ENCODE assay signal across 29 cellular contexts in the genomic region with DNA sequence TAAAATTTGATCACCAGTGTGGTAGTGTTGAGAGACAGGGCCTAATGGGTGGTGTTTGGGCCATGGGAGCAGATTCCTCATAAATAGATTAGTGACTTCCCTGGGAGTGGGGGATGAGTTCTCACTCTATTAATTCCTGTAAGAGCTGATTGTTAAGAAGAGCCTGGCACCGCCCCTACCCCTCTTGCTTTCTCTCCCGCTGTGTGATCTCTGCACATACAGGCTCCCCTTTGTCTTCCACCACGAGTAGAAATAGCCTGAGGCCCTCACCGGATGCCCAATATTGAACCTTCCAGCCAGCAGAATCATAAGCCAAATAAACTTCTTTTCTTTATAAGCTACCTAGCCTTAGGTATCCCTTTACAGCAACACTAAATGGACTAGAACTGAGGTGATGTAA. TPM values are rescaled to one million over a fixed set of nuclear protein-coding genes. Genes with fewer than 3 reads are reported as not detected.
DNase-seq lines count a peak whose midpoint lies in the region; ATAC-seq and TF ChIP-seq lines count a peak whose summit lies in the region.
"Had no signal": no experiment of that assay in that cellular context is flagged by ENCODE, and none has a peak within 500 bp of the region (broad histone marks: within the 10 kb centered on the region; RNA-seq: fewer than 3 reads in every experiment).

No MANE protein-coding gene starts in this region.

- H3K18ac ChIP-seq in mesendoderm (ENCODE audit: low read length) = no peak overlapping the region

- H3K27me3 ChIP-seq in NT2/D1 (ENCODE audit: insufficient read depth, insufficient read length) (no peaks in the 10 kb centered on the region), mesendoderm (ENCODE audit: insufficient read depth, low read length, poor library complexity) (no peaks in the 10 kb centered on the region), tibial artery (no peaks in the 10 kb centered on the region)
- H3K27me3 ChIP-seq: body of pancreas, esophagus muscularis mucosa, gastroesophageal sphincter, suprapubic skin had no signal

- H3K27ac ChIP-seq in mesendoderm (ENCODE audit: low read depth, low read length) = no peak overlapping the region
- H3K27ac ChIP-seq in tibial artery = no peak overlapping the region
- H3K27ac ChIP-seq: body of pancreas, C4-2B, esophagus muscularis mucosa, gastroesophageal sphincter, lower lobe of right lung, suprapubic skin had no signal

- no CpG with 5 or more reads among the region's 4 CpGs for WGBS in mesendoderm (ENCODE audit: extremely low coverage, insufficient coverage, low lambda C conversion rate)

- intact Hi-C loops in tibial artery (cut with DNase I; ENCODE audit: low total_unique reads) = no loop called here
- intact Hi-C loops in left colon (cut with DNase I, micrococcal nuclease) = no loop called here

- H3K23ac ChIP-seq in mesendoderm (ENCODE audit: low read length) = no peak overlapping the region

- H3K4me3 ChIP-seq in NT2/D1 (ENCODE audit: insufficient read length, low read depth) = no peak overlapping the region
- H3K4me3 ChIP-seq in mesendoderm (ENCODE audit: low read length) = no peak overlapping the region
- H3K4me3 ChIP-seq in foreskin fibroblast (ENCODE audit: low read depth in 1 of 2, low read length in 2 of 2) = no peak overlapping the region
- no peak overlapping the region for H3K4me3 ChIP-seq in tibial artery
- H3K4me3 ChIP-seq: body of pancreas, esophagus muscularis mucosa, gastroesophageal sphincter, K562, lower lobe of right lung, suprapubic skin had no signal

- no peaks in the 10 kb centered on the region for H3K79me2 ChIP-seq in mesendoderm (ENCODE audit: control insufficient read depth, insufficient read depth, low read length)

- no peak overlapping the region for H2AK5ac ChIP-seq in mesendoderm (ENCODE audit: low read length)

- H2BK120ac ChIP-seq in mesendoderm (ENCODE audit: low read depth, low read length) = no peak overlapping the region

- no peak overlapping the region for H3K4ac ChIP-seq in mesendoderm (ENCODE audit: low read depth, low read length)

- no peak overlapping the region for H2BK15ac ChIP-seq in mesendoderm (replicated peaks; ENCODE audit: low read depth)

- H3K9me3 ChIP-seq in NT2/D1 (ENCODE audit: insufficient read depth, low read length) = 0 out of 2 replicates have a peak, but pooled peaks cover 5% of the 10 kb centered on the region
- no peaks in the 10 kb centered on the region for H3K9me3 ChIP-seq in tibial artery
- H3K9me3 ChIP-seq: body of pancreas, esophagus muscularis mucosa, gastroesophageal sphincter, lower lobe of right lung, suprapubic skin had no signal

- no peak for ATAC-seq in left colon
- ATAC-seq: activated CD8-positive, alpha-beta T cell treated with anti-CD3 and anti-CD28 coated beads for 36 hours; body of pancreas; gastroesophageal sphincter; K562; lower lobe of right lung; stimulated activated memory B cell treated with anti-CD40 and anti-IgM and Interleukin-4, amounts not matched to agents 10 μg/mL and 1 μg/mL and 100 μg/mL, for 72 hours had no signal

- H3K9ac ChIP-seq in NT2/D1 (ENCODE audit: insufficient read length, low read depth) (no peak overlapping the region), mesendoderm (ENCODE audit: low read length) (no peak overlapping the region)

- TF ChIP-seq CTCF in foreskin fibroblast (IDR thresholded peaks at IDR 0.05; ENCODE audit: low read depth, low read length) (no peak), tibial artery (IDR thresholded peaks at IDR 0.05) (no peak)

- H3K56ac ChIP-seq in mesendoderm (ENCODE audit: low read length) = no peak overlapping the region

- H3K36me3 ChIP-seq in NT2/D1 (ENCODE audit: insufficient read depth, insufficient read length, low read length) = no peaks in the 10 kb centered on the region
- H3K36me3 ChIP-seq in mesendoderm (ENCODE audit: control insufficient read depth, insufficient read depth, low read length) = no peaks in the 10 kb centered on the region
- H3K36me3 ChIP-seq in tibial artery = no peaks in the 10 kb centered on the region
- H3K36me3 ChIP-seq: esophagus muscularis mucosa, gastroesophageal sphincter, lower lobe of right lung, suprapubic skin had no signal

- no peak overlapping the region for H2BK5ac ChIP-seq in mesendoderm (ENCODE audit: low read length)

- no peak overlapping the region for H3K4me2 ChIP-seq in mesendoderm (ENCODE audit: low read length)

- H3K4me1 ChIP-seq in NT2/D1 (ENCODE audit: insufficient read depth, insufficient read length) = peaks cover 1% of the 10 kb centered on the region
- H3K4me1 ChIP-seq in mesendoderm (ENCODE audit: control insufficient read depth, low read depth, low read length) = peaks cover 4% of the 10 kb centered on the region
- peaks cover 0 to 6% (median 0%) of the 10 kb centered on the region in 4 donors for H3K4me1 ChIP-seq in tibial artery
- H3K4me1 ChIP-seq: body of pancreas, lower lobe of right lung, suprapubic skin had no signal

- H4K5ac ChIP-seq in mesendoderm (ENCODE audit: low read length) = no peak overlapping the region

- no peaks in the 10 kb centered on the region for H3K79me1 ChIP-seq in mesendoderm (ENCODE audit: low read length)

- no peak overlapping the region for H4K8ac ChIP-seq in mesendoderm (ENCODE audit: low read depth, low read length)

- DNase-seq in ELF-1 (ENCODE audit: low read depth, low spot score) = peak; percentile 79
- peak; percentile 96 for DNase-seq in NCI-H146 (lab: John Stamatoyannopoulos, UW)
- peak; percentile 39 for DNase-seq in NT2/D1 (ENCODE audit: low read depth, low spot score)
- peak; percentile 63 for DNase-seq in mesendoderm
- DNase-seq in activated CD4-positive, alpha-beta T cell treated with anti-CD3 and anti-CD28 coated beads for 4 hours = no peak
- no peak for DNase-seq in foreskin fibroblast
- DNase-seq in tibial artery = no peak
- DNase-seq in left colon = no peak
- DNase-seq: activated CD8-positive, alpha-beta T cell treated with anti-CD3 and anti-CD28 coated beads for 36 hours; activated effector memory CD4-positive, alpha-beta T cell treated with anti-CD3 and anti-CD28 coated beads, Interleukin-2, amount 50 U/mL, for 16 hours; activated T-cell treated with anti-CD3 and anti-CD28 coated beads for 4 hours; body of pancreas; DMS 273 treated with DMSO at 0.1 percent for 48 hours; effector CD8-positive, alpha-beta T cell; GF-D8; kidney; lower lobe of right lung; NCI-H2029; nucleus accumbens; Right ventricle myocardium superior; small intestine; stimulated activated CD4-positive, alpha-beta T cell treated with anti-CD3 and anti-CD28 coated beads, Interleukin-2, amount 100 ng/mL, for 24 hours; SW 1271 had no signal

RNA-seq across cellular contexts. Expression of a gene that starts 31.9 kb away (rescaled TPM):
- 96.8 TPM for polyA plus RNA-seq in mesendoderm (2013, experiment 1 of 2)
- 95.7 TPM for polyA plus RNA-seq in mesendoderm (2013, experiment 2 of 2)
- total RNA-seq in left colon = 100 to 1,000 TPM; 106 to 111 TPM

Comparison
In these comparisons a context has a peak if more than half of its experiments do, and no peak if none do; other contexts are left out.
1. DNase-seq: peak in ELF-1 (single experiment), NCI-H146 (single experiment), NT2/D1 (single experiment) and mesendoderm (single experiment); none in activated CD4-positive, alpha-beta T cell treated with anti-CD3 and anti-CD28 coated beads for 4 hours (0 of 2), foreskin fibroblast (0 of 2), tibial artery (0 of 2) and left colon (0 of 2).